Comparison of ENCODE assay signal across 1 cellular context in the genomic region with DNA sequence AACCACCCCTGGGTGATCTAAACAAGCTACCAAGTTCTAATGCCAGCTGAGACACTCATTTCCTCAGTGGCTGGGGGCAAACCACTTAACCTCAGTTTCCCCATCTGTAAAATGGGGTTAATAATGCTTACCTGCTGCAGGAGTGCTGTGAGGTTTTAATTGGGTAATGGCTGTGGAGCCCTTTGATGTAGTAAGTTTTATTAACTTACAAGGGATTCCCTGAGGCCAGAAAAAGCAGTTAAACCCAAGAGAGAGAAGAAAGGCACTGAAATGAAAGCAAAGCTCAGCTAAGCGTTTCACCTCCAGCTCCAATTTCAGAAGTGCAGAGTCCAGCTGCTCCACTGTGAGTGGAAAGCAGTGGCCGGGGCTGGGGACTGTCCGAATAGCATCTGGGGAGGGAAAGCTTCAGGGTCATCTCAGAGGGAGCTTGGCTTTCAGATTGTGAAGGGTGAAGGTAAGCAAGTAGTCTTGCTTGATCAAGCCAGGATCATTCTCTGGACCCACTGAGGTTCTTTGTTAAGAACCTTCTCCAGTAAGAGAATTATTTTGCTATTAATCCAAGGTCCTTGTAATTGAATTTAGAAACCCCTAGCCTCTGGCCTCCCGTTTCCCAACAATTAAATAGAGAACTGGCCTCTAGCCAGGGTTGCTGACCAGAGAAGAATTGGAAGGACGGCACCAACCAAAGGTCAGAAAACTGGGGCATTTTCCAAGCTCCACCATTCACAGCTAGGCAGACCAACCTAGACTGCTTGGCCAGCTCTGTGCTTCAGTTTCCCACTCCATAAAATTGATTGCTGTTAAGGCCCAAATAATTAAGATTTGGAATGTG.
A peak's percentile ranks its signal among the peaks of the same experiment; 100 is the strongest.
TF ChIP-seq lines count a peak whose summit lies in the region.

No MANE protein-coding gene starts in this region.

TF ChIP-seq in HepG2, 621 proteins besides CTCF, POLR2A, EP300 and RAD21 (continued from another document and continues in another):
- no peak; the same call in 1 of the 2 replicates for TF ChIP-seq ZSCAN5A (CRISPR knock-in tag; IDR thresholded peaks at IDR 0.05; ENCODE audit: borderline replicate concordance)
- no peak for TF ChIP-seq ZNF713 (CRISPR knock-in tag; IDR thresholded peaks at IDR 0.05)
- TF ChIP-seq RXRB (CRISPR knock-in tag; IDR thresholded peaks at IDR 0.05; ENCODE audit: borderline replicate concordance), result no peak; the same call in 1 of the 2 replicates
- TF ChIP-seq, protein P1, sequence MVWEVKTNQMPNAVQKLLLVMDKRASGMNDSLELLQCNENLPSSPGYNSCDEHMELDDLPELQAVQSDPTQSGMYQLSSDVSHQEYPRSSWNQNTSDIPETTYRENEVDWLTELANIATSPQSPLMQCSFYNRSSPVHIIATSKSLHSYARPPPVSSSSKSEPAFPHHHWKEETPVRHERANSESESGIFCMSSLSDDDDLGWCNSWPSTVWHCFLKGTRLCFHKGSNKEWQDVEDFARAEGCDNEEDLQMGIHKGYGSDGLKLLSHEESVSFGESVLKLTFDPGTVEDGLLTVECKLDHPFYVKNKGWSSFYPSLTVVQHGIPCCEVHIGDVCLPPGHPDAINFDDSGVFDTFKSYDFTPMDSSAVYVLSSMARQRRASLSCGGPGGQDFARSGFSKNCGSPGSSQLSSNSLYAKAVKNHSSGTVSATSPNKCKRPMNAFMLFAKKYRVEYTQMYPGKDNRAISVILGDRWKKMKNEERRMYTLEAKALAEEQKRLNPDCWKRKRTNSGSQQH (CRISPR knock-in tag; IDR thresholded peaks at IDR 0.05; ENCODE audit: low read depth), result no peak
- TF ChIP-seq MIER3 (CRISPR knock-in tag; IDR thresholded peaks at IDR 0.05; ENCODE audit: borderline replicate concordance), result no peak
- no peak for TF ChIP-seq RBFOX2 (IDR thresholded peaks at IDR 0.05; ENCODE audit: low read depth, low read length)
- no peak for TF ChIP-seq JARID2 (CRISPR knock-in tag; IDR thresholded peaks at IDR 0.05; ENCODE audit: insufficient replicate concordance)
- no peak for TF ChIP-seq KLF9 (CRISPR knock-in tag; IDR thresholded peaks at IDR 0.05; ENCODE audit: low read depth)
- TF ChIP-seq ZBTB34 (CRISPR knock-in tag; IDR thresholded peaks at IDR 0.05), result no peak
- TF ChIP-seq NR2C2 (CRISPR knock-in tag; IDR thresholded peaks at IDR 0.05; ENCODE audit: borderline replicate concordance), result no peak
- no peak for TF ChIP-seq KDM6A (CRISPR knock-in tag; IDR thresholded peaks at IDR 0.05; ENCODE audit: low read depth)
- TF ChIP-seq EZH2 (conservative IDR thresholded peaks at IDR 0.05; ENCODE audit: low read depth, low read length), result no peak
- TF ChIP-seq CERS6 (CRISPR knock-in tag; IDR thresholded peaks at IDR 0.05), result no peak
- TF ChIP-seq EHMT2 (IDR thresholded peaks at IDR 0.05; ENCODE audit: borderline replicate concordance, low read depth, low read length), result 0 out of 2 replicates have a peak, but pooled peaks have one; percentile 69
- TF ChIP-seq, protein P2, sequence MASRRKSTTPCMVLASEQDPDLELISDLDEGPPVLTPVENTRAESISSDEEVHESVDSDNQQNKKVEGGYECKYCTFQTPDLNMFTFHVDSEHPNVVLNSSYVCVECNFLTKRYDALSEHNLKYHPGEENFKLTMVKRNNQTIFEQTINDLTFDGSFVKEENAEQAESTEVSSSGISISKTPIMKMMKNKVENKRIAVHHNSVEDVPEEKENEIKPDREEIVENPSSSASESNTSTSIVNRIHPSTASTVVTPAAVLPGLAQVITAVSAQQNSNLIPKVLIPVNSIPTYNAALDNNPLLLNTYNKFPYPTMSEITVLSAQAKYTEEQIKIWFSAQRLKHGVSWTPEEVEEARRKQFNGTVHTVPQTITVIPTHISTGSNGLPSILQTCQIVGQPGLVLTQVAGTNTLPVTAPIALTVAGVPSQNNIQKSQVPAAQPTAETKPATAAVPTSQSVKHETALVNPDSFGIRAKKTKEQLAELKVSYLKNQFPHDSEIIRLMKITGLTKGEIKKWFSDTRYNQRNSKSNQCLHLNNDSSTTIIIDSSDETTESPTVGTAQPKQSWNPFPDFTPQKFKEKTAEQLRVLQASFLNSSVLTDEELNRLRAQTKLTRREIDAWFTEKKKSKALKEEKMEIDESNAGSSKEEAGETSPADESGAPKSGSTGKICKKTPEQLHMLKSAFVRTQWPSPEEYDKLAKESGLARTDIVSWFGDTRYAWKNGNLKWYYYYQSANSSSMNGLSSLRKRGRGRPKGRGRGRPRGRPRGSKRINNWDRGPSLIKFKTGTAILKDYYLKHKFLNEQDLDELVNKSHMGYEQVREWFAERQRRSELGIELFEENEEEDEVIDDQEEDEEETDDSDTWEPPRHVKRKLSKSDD (CRISPR knock-in tag; IDR thresholded peaks at IDR 0.05; ENCODE audit: low read depth), result no peak
- TF ChIP-seq SMAD1 (CRISPR knock-in tag; IDR thresholded peaks at IDR 0.05; ENCODE audit: borderline replicate concordance, low read depth), result no peak
- no peak for TF ChIP-seq RBAK (CRISPR knock-in tag; IDR thresholded peaks at IDR 0.05)
- TF ChIP-seq, protein P3, sequence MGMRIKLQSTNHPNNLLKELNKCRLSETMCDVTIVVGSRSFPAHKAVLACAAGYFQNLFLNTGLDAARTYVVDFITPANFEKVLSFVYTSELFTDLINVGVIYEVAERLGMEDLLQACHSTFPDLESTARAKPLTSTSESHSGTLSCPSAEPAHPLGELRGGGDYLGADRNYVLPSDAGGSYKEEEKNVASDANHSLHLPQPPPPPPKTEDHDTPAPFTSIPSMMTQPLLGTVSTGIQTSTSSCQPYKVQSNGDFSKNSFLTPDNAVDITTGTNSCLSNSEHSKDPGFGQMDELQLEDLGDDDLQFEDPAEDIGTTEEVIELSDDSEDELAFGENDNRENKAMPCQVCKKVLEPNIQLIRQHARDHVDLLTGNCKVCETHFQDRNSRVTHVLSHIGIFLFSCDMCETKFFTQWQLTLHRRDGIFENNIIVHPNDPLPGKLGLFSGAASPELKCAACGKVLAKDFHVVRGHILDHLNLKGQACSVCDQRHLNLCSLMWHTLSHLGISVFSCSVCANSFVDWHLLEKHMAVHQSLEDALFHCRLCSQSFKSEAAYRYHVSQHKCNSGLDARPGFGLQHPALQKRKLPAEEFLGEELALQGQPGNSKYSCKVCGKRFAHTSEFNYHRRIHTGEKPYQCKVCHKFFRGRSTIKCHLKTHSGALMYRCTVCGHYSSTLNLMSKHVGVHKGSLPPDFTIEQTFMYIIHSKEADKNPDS (CRISPR knock-in tag; IDR thresholded peaks at IDR 0.05), result no peak
- TF ChIP-seq ZFP36 (IDR thresholded peaks at IDR 0.05; ENCODE audit: borderline replicate concordance, low read depth, low read length, partially characterized antibody), result no peak
- TF ChIP-seq ZNF350 (CRISPR knock-in tag; IDR thresholded peaks at IDR 0.05; ENCODE audit: borderline replicate concordance, low read depth), result no peak
- TF ChIP-seq ARID3A (IDR thresholded peaks at IDR 0.05; ENCODE audit: low read depth, low read length), result no peak
- no peak for TF ChIP-seq TIGD3 (CRISPR knock-in tag; IDR thresholded peaks at IDR 0.05; ENCODE audit: borderline replicate concordance)
- no peak for TF ChIP-seq CBFB (CRISPR knock-in tag; IDR thresholded peaks at IDR 0.05)
- no peak for TF ChIP-seq ZNF501 (CRISPR knock-in tag; IDR thresholded peaks at IDR 0.05)
- TF ChIP-seq ZNF558 (CRISPR knock-in tag; IDR thresholded peaks at IDR 0.05; ENCODE audit: borderline replicate concordance), result no peak
- peak; percentile 98 for TF ChIP-seq ZNF629 (CRISPR knock-in tag; conservative IDR thresholded peaks at IDR 0.05)
- TF ChIP-seq ZBTB2 (CRISPR knock-in tag; IDR thresholded peaks at IDR 0.05; ENCODE audit: low read depth), result no peak
- TF ChIP-seq PHF21A (CRISPR knock-in tag; IDR thresholded peaks at IDR 0.05), result peak; percentile 30
- TF ChIP-seq ZC3H4 (CRISPR knock-in tag; IDR thresholded peaks at IDR 0.05; ENCODE audit: borderline replicate concordance), result no peak
- no peak for TF ChIP-seq NFE2L2 (IDR thresholded peaks at IDR 0.05; ENCODE audit: low read length)
- no peak for TF ChIP-seq ZNF205 (CRISPR knock-in tag; IDR thresholded peaks at IDR 0.05)
- TF ChIP-seq ZNF550 (CRISPR knock-in tag; IDR thresholded peaks at IDR 0.05; ENCODE audit: borderline replicate concordance), result no peak
